8 cellular contexts compared by ENCODE assay signal in genomic region chr1:50976111-50976889, GRCh38. TPM values are rescaled to one million over a fixed set of nuclear protein-coding genes. Genes with fewer than 3 reads are reported as not detected.
A peak's percentile ranks its signal among the peaks of the same experiment; 100 is the strongest.
DNase-seq lines count a peak whose midpoint lies in the region; ATAC-seq and TF ChIP-seq lines count a peak whose summit lies in the region.

No MANE protein-coding gene starts in this region.

- H4K20me1 ChIP-seq in OCI-LY7 (ENCODE audit: insufficient read depth, low read length): peaks cover 8% of the 10 kb centered on the region; the same call in 1 of the 2 replicates

- H3K36me3 ChIP-seq in OCI-LY7 (ENCODE audit: insufficient read depth, low read length) (peaks cover 35% of the 10 kb centered on the region), neutrophil (no peaks in the 10 kb centered on the region)

- peak overlapping the region; percentile 77 for H3K4me2 ChIP-seq in OCI-LY7 (ENCODE audit: low read length)

- H3K27ac ChIP-seq in OCI-LY7 (ENCODE audit: low read depth, low read length, poor library complexity, severe bottlenecking) (peak overlapping the region; percentile 51), coronary artery (peak overlapping the region; percentile 98), neutrophil (peak overlapping the region; percentile 48)

- ATAC-seq in HG02870 (IDR thresholded peaks at IDR 0.05; ENCODE audit: unreplicated experiment): peak; percentile 18

- H3K4me1 ChIP-seq in OCI-LY7 (ENCODE audit: insufficient read depth, low read length, poor library complexity, severe bottlenecking) (peaks cover 43% of the 10 kb centered on the region), neutrophil (ENCODE audit: control insufficient read depth in 1 of 2, insufficient read depth in 1 of 2, low read depth in 1 of 2, low read length in 1 of 2) (peaks cover 26 to 29% of the 10 kb centered on the region in 2 experiments)

- intact Hi-C loops in OCI-LY7 (cut with micrococcal nuclease; ENCODE audit: unreplicated experiment): loop anchor here (5.0 kb wide), 2 partner anchors 66 to 104 kb away; no protein-coding TSS in a partner anchor

- POLR2A ChIA-PET in OCI-LY7 (lab: Charles Lee): interaction anchor here (0.5 to 3.6 kb wide), 5 partner anchors 7 to 885 kb away, joined by 3 to 37 read pairs (median 7); partner anchors contain the start of genes CDKN2C and FAF1

- H3K9me3 ChIP-seq in OCI-LY7 (ENCODE audit: low read length): no peaks in the 10 kb centered on the region
- H3K9me3 ChIP-seq in neutrophil: no peaks in the 10 kb centered on the region

- peak; percentile 39 for DNase-seq in OCI-LY7 (ENCODE audit: low spot score)
- no peak for DNase-seq in coronary artery (ENCODE audit: low spot score)
- DNase-seq in cerebellum (ENCODE audit: low spot score): no peak
- no peak for DNase-seq in OCI-M2 (lab: John Stamatoyannopoulos, UW; ENCODE audit: unreplicated experiment)
- no peak for DNase-seq in HT-29 (ENCODE audit: low spot score)

- peak overlapping the region; percentile 97; the same call in 1 of the 2 replicates for H3K4me3 ChIP-seq in GM08714 (ENCODE audit: low read length)
- H3K4me3 ChIP-seq in OCI-LY7 (ENCODE audit: low read depth, low read length, poor library complexity, severe bottlenecking): peak overlapping the region; percentile 91
- H3K4me3 ChIP-seq in coronary artery: peak overlapping the region; percentile 92
- peak overlapping the region; percentile 68 to 84 for H3K4me3 ChIP-seq in neutrophil (ENCODE audit: low read depth in 1 of 2, low read length in 1 of 2)

- peak; percentile 19; the same call in 1 of the 2 replicates for TF ChIP-seq CTCF in OCI-LY7 (conservative IDR thresholded peaks at IDR 0.05; ENCODE audit: low read length)
- no peak for TF ChIP-seq CTCF in coronary artery (IDR thresholded peaks at IDR 0.05)
- no peak for TF ChIP-seq CTCF in neutrophil (IDR thresholded peaks at IDR 0.05)

- H3K9me2 ChIP-seq in OCI-LY7 (ENCODE audit: insufficient read depth, low read length): no peaks in the 10 kb centered on the region

- CTCF ChIA-PET in OCI-LY7 (lab: Charles Lee; ENCODE audit: unreplicated experiment): no interaction called here

- peaks cover 24% of the 10 kb centered on the region for H3K79me2 ChIP-seq in OCI-LY7 (ENCODE audit: insufficient read depth, low read depth, low read length)

- peaks cover 55% of the 10 kb centered on the region for H3K27me3 ChIP-seq in neutrophil

- no TSS peak for BruUV-seq in OCI-LY7 (replicated peaks; lab: Mats Ljungman, UMichigan)

- H2AFZ ChIP-seq in OCI-LY7 (ENCODE audit: low read length): peak overlapping the region; percentile 96

RNA-seq across cellular contexts. Expression of gene CDKN2C, which starts 6.3 kb away (rescaled TPM):
- total RNA-seq in OCI-LY7 (2014; rRNA removed; shearing (Covaris generic)): 46.6 and 55.6 TPM in 2 replicates
- 71.0 and 81.2 TPM in 2 replicates for total RNA-seq in OCI-LY7 (2022)
- total RNA-seq in cerebellum: 6.2 TPM
- total RNA-seq in HT-29 (2014; rRNA removed; shearing (Covaris generic)): 11.1 and 14.5 TPM in 2 replicates

RNA-seq across cellular contexts. Expression of gene FAF1, which starts 16.2 kb away (rescaled TPM):
- total RNA-seq in OCI-LY7 (2014; rRNA removed; shearing (Covaris generic)): 42.3 and 57.5 TPM in 2 replicates
- total RNA-seq in OCI-LY7 (2022) (113 and 114 TPM in 2 replicates), cerebellum (30.0 TPM)
- total RNA-seq in HT-29 (2014; rRNA removed; shearing (Covaris generic)): 25.9 and 28.5 TPM in 2 replicates

Comparison
In these comparisons a context has a peak if more than half of its experiments do, and no peak if none do; other contexts are left out.
1. H3K27ac ChIP-seq: peak in every context shown above with its lines; median percentile 98 in coronary artery; 51 in OCI-LY7; 48 in neutrophil.